11 cellular contexts compared by ENCODE assay signal in genomic region chr6:35046098-35046497, GRCh38.
DNase-seq lines count a peak whose midpoint lies in the region; ATAC-seq, FAIRE-seq and TF ChIP-seq lines count a peak whose summit lies in the region.
"Had no signal": no experiment of that assay in that cellular context is flagged by ENCODE, and none has a peak within 500 bp of the region (broad histone marks: within the 10 kb centered on the region; RNA-seq: fewer than 3 reads in every experiment).

No MANE protein-coding gene starts in this region.

- H3K27ac ChIP-seq in right atrium auricular region (peak overlapping the region; percentile 69 to 85), epithelial cell of prostate (peak overlapping the region; percentile 78), SJCRH30 (no peak overlapping the region), kidney (ENCODE audit: low read depth in 2 of 2, low read length in 2 of 2) (no peak overlapping the region)

- H3K36me3 ChIP-seq in right atrium auricular region (peaks cover 3% of the 10 kb centered on the region), SJCRH30 (peaks cover 10% of the 10 kb centered on the region), kidney (ENCODE audit: control insufficient read depth in 1 of 2, insufficient read depth in 2 of 2, low read length in 2 of 2) (peaks cover 2 to 7% of the 10 kb centered on the region in 2 donors)

- peaks cover 0 to 100% of the 10 kb centered on the region in 2 donors for H3K4me1 ChIP-seq in right atrium auricular region
- H3K4me1 ChIP-seq in SJCRH30, result peaks cover 41% of the 10 kb centered on the region
- peaks cover 27 to 31% of the 10 kb centered on the region in 2 donors for H3K4me1 ChIP-seq in kidney (ENCODE audit: control insufficient read depth in 1 of 2, insufficient read depth in 1 of 2, low read depth in 1 of 2, low read length in 2 of 2)

- H3K4me3 Mint-ChIP-seq in osteocyte (ENCODE audit: unreplicated experiment), result no peak overlapping the region
- H3K4me3 Mint-ChIP-seq: activated naive CD8-positive, alpha-beta T cell treated with anti-CD3 and anti-CD28 coated beads, Interleukin-2, amount 10 ng/mL, durations not matched to agents 7 days and 5 days had no signal

- H3K9me3 ChIP-seq in right atrium auricular region, result no peaks in the 10 kb centered on the region
- no peaks in the 10 kb centered on the region for H3K9me3 ChIP-seq in SJCRH30 (replicated peaks)
- no peaks in the 10 kb centered on the region for H3K9me3 ChIP-seq in kidney (ENCODE audit: control insufficient read depth in 1 of 2, low read length in 2 of 2)

- no peaks in the 10 kb centered on the region for H3K27me3 Mint-ChIP-seq in osteocyte (ENCODE audit: unreplicated experiment)
- H3K27me3 Mint-ChIP-seq: activated naive CD8-positive, alpha-beta T cell treated with anti-CD3 and anti-CD28 coated beads, Interleukin-2, amount 10 ng/mL, durations not matched to agents 7 days and 5 days had no signal

- ATAC-seq in HG02588 (IDR thresholded peaks at IDR 0.05; ENCODE audit: unreplicated experiment), result no peak

- FAIRE-seq in kidney (lab: Jason Lieb, UNC), result no peak

- peak overlapping the region; percentile 80 for H3K27ac Mint-ChIP-seq in osteocyte (ENCODE audit: unreplicated experiment)
- H3K27ac Mint-ChIP-seq: activated naive CD8-positive, alpha-beta T cell treated with anti-CD3 and anti-CD28 coated beads, Interleukin-2, amount 10 ng/mL, durations not matched to agents 7 days and 5 days had no signal

- peaks cover 9% of the 10 kb centered on the region for H3K36me3 Mint-ChIP-seq in osteocyte (ENCODE audit: unreplicated experiment)
- H3K36me3 Mint-ChIP-seq: activated naive CD8-positive, alpha-beta T cell treated with anti-CD3 and anti-CD28 coated beads, Interleukin-2, amount 10 ng/mL, durations not matched to agents 7 days and 5 days had no signal

- H3K4me3 ChIP-seq in right atrium auricular region (no peak overlapping the region), SJCRH30 (no peak overlapping the region), kidney (ENCODE audit: low read length in 2 of 2) (no peak overlapping the region)

- H3K9ac ChIP-seq in kidney (ENCODE audit: low read length in 2 of 2), result no peak overlapping the region

- no peak for DNase-seq in right atrium auricular region (ENCODE audit: low spot score)
- DNase-seq in cardiac septum (ENCODE audit: low spot score), result no peak
- DNase-seq in epithelial cell of prostate (ENCODE audit: low read depth, low spot score), result no peak
- DNase-seq in osteocyte (ENCODE audit: extremely low spot score, unreplicated experiment), result no peak
- no peak for DNase-seq in SJCRH30
- DNase-seq in activated naive CD4-positive, alpha-beta T cell treated with anti-CD3 and anti-CD28 coated beads, Interleukin-2, amount 50 U/mL, for 16 hours, result no peak
- no peak for DNase-seq in kidney
- DNase-seq: activated naive CD8-positive, alpha-beta T cell treated with anti-CD3 and anti-CD28 coated beads, Interleukin-2, amount 10 ng/mL, durations not matched to agents 7 days and 5 days; NCI-H526; trophoblast cell had no signal

- no peak for TF ChIP-seq CTCF in right atrium auricular region (IDR thresholded peaks at IDR 0.05)
- TF ChIP-seq CTCF in osteocyte (IDR thresholded peaks at IDR 0.05), result no peak
- no peak for TF ChIP-seq CTCF in kidney (IDR thresholded peaks at IDR 0.05; ENCODE audit: borderline replicate concordance, extremely low read depth, insufficient read depth)

- H3K4me1 Mint-ChIP-seq in osteocyte (ENCODE audit: unreplicated experiment), result peaks cover 13% of the 10 kb centered on the region

- H3K27me3 ChIP-seq in right atrium auricular region (no peaks in the 10 kb centered on the region), SJCRH30 (no peaks in the 10 kb centered on the region)

- no peaks in the 10 kb centered on the region for H3K9me3 Mint-ChIP-seq in osteocyte (ENCODE audit: unreplicated experiment)
- H3K9me3 Mint-ChIP-seq: activated naive CD8-positive, alpha-beta T cell treated with anti-CD3 and anti-CD28 coated beads, Interleukin-2, amount 10 ng/mL, durations not matched to agents 7 days and 5 days had no signal

- intact Hi-C loops in cardiac septum (cut with DNase I), result no loop called here
- intact Hi-C loops in kidney (cut with DNase I), result no loop called here

Comparison
In these comparisons a context has a peak if more than half of its experiments do, and no peak if none do; other contexts are left out.
1. H3K27ac ChIP-seq: peak in right atrium auricular region (2 of 2) and epithelial cell of prostate (single experiment); none in SJCRH30 (single experiment) and kidney (0 of 2).